In genomic region chr16:29645699-29646187, GRCh38 we compare ENCODE assay signal across 8 cellular contexts. TPM values are rescaled to one million over a fixed set of nuclear protein-coding genes. Genes with fewer than 3 reads are reported as not detected.
DNase-seq lines count a peak whose midpoint lies in the region; ATAC-seq and TF ChIP-seq lines count a peak whose summit lies in the region.

No MANE protein-coding gene starts in this region.

- no peaks in the 10 kb centered on the region for H3K9me2 ChIP-seq in PC-3 (replicated peaks; ENCODE audit: low read length)

- no peaks in the 10 kb centered on the region for H3K79me2 ChIP-seq in PC-3 (ENCODE audit: low read length)

- H3K27ac Mint-ChIP-seq in WTC11 (no peak overlapping the region; the same call in 1 of the 2 replicates), natural killer cell (peak overlapping the region; percentile 65 to 73)

- no peaks in the 10 kb centered on the region for H4K20me1 ChIP-seq in PC-3 (ENCODE audit: low read length)

- no peaks in the 10 kb centered on the region for H3K36me3 Mint-ChIP-seq in WTC11
- no peaks in the 10 kb centered on the region for H3K36me3 Mint-ChIP-seq in natural killer cell

- H3K9me3 Mint-ChIP-seq in WTC11 = peaks cover 5% of the 10 kb centered on the region; the same call in 1 of the 2 replicates
- H3K9me3 Mint-ChIP-seq in natural killer cell = no peaks in the 10 kb centered on the region

- no peak overlapping the region for H3K4me2 ChIP-seq in PC-3 (ENCODE audit: low read length)

- ATAC-seq in WTC11 = peak; percentile 84
- no peak for ATAC-seq in natural killer cell
- ATAC-seq in HG02571 (IDR thresholded peaks at IDR 0.05; ENCODE audit: unreplicated experiment) = no peak
- ATAC-seq in PC-3 = no peak

- intact Hi-C loops in natural killer cell (cut with micrococcal nuclease) = loop anchor here (10.0 kb wide), 1 partner anchor 59 kb away; no protein-coding TSS in a partner anchor
- intact Hi-C loops in PC-3 (cut with micrococcal nuclease) = no loop called here

- CTCF ChIA-PET in WTC11 (lab: Charles Lee) (interaction anchor here (1.1 to 1.6 kb wide), 2 partner anchors 46 to 54 kb away, joined by 4 to 9 read pairs; no protein-coding TSS in a partner anchor), PC-3 (lab: Charles Lee) (no interaction called here)

- DNase-seq in NCI-H2196 treated with DMSO at 0.1 percent for 48 hours (lab: John Stamatoyannopoulos, UW; ENCODE audit: unreplicated experiment) (peak; percentile 4), NCI-H2196 (lab: John Stamatoyannopoulos, UW; ENCODE audit: unreplicated experiment) (no peak), HS-27A (ENCODE audit: low read depth) (peak; percentile 4), WTC11 (ENCODE audit: low spot score) (no peak), natural killer cell (no peak), NCI-H2081 (lab: John Stamatoyannopoulos, UW) (no peak), PC-3 (no peak)

- TF ChIP-seq CTCF in WTC11 (IDR thresholded peaks at IDR 0.05) = no peak
- TF ChIP-seq CTCF in natural killer cell (IDR thresholded peaks at IDR 0.05) = no peak
- TF ChIP-seq CTCF in PC-3 (conservative IDR thresholded peaks at IDR 0.05; ENCODE audit: low read depth, low read length) = no peak

- no peaks in the 10 kb centered on the region for H3K36me3 ChIP-seq in PC-3 (ENCODE audit: low read depth, low read length)

- H3K4me1 Mint-ChIP-seq in WTC11 (peaks cover 11% of the 10 kb centered on the region), natural killer cell (peaks cover 31 to 36% of the 10 kb centered on the region in 2 donors)

- no TSS peak for BruUV-seq in PC-3 (replicated peaks; lab: Mats Ljungman, UMichigan)

- H3K9me3 ChIP-seq in PC-3 (ENCODE audit: low read length) = no peaks in the 10 kb centered on the region

- no peak overlapping the region for H3K9ac ChIP-seq in PC-3 (ENCODE audit: low read length)

- H3K4me3 Mint-ChIP-seq in WTC11 (no peak overlapping the region), natural killer cell (no peak overlapping the region)

- POLR2A ChIA-PET in WTC11 (lab: Charles Lee) = interaction anchor here (0.7 to 0.8 kb wide), 2 partner anchors 50 to 54 kb away, joined by 4 read pairs; no protein-coding TSS in a partner anchor
- POLR2A ChIA-PET in PC-3 (lab: Charles Lee; ENCODE audit: unreplicated experiment) = no interaction called here

- H3K27me3 ChIP-seq in PC-3 (ENCODE audit: low read length) = no peaks in the 10 kb centered on the region

- no peak overlapping the region for H3K27ac ChIP-seq in PC-3 (ENCODE audit: low read length)

- H2AFZ ChIP-seq in PC-3 (ENCODE audit: low read length) = no peak overlapping the region

- H3K4me1 ChIP-seq in PC-3 (ENCODE audit: insufficient read depth, low read length) = no peaks in the 10 kb centered on the region

- no peak overlapping the region for H3K4me3 ChIP-seq in PC-3 (ENCODE audit: low read length)

- H3K27me3 Mint-ChIP-seq in WTC11 (ENCODE audit: low read depth) (no peaks in the 10 kb centered on the region; the same call in 1 of the 2 replicates), natural killer cell (ENCODE audit: low read depth in 2 of 2) (no peaks in the 10 kb centered on the region)

- no peaks in the 10 kb centered on the region for H3F3A ChIP-seq in PC-3 (ENCODE audit: low read length, unreplicated experiment)

TF ChIP-seq in WTC11, 78 proteins besides CTCF, POLR2A, EP300 and RAD21:
- no peak for TF ChIP-seq ELF4 (CRISPR knock-in tag; IDR thresholded peaks at IDR 0.05; ENCODE audit: low read depth)
- TF ChIP-seq USF2 (CRISPR knock-in tag; IDR thresholded peaks at IDR 0.05) = peak; percentile 95
- peak; percentile 74 for TF ChIP-seq NFYB (CRISPR knock-in tag; conservative IDR thresholded peaks at IDR 0.05; ENCODE audit: low read depth)
- no peak for TF ChIP-seq ETV6 (CRISPR knock-in tag; IDR thresholded peaks at IDR 0.05)
- peak; percentile 93 for TF ChIP-seq USF1 (CRISPR knock-in tag; IDR thresholded peaks at IDR 0.05)

RNA-seq across cellular contexts. Expression of gene SPN, which starts 17.3 kb away (rescaled TPM):
- total RNA-seq in WTC11 (2021) = 2.3 to 2.4 TPM (median 2.3 TPM) in 3 replicates
- 100 to 1,000 TPM; 373 to 439 (median 435) TPM for total RNA-seq in natural killer cell
- total RNA-seq in PC-3 (2014; rRNA removed) = not detected in 2 replicates

RNA-seq across cellular contexts. Expression of gene QPRT, which starts 33.2 kb away (rescaled TPM):
- total RNA-seq in WTC11 (2021) = 138 to 187 TPM (median 182 TPM) in 3 replicates
- 1 to 10 TPM; 2.5 to 6.3 (median 4.7) TPM for total RNA-seq in natural killer cell
- 0.22 and 1.3 TPM in 2 replicates for total RNA-seq in PC-3 (2014; rRNA removed)

Comparison
In these comparisons a context has a peak if more than half of its experiments do, and no peak if none do; other contexts are left out.
1. DNase-seq: peak in NCI-H2196 treated with DMSO at 0.1 percent for 48 hours (single experiment) and HS-27A (single experiment); none in NCI-H2196 (single experiment), WTC11 (single experiment), natural killer cell (single experiment), NCI-H2081 (0 of 2) and PC-3 (single experiment).
2. RNA of gene SPN, which starts 17.3 kb away (total RNA-seq): 373 to 439 TPM in natural killer cell; 2.3 to 2.4 TPM in WTC11 and not detected in PC-3; every median in the first group is over 100 times any median in the second.
3. RNA of gene QPRT, which starts 33.2 kb away (total RNA-seq): 138 to 187 TPM in WTC11; 2.5 to 6.3 TPM in natural killer cell and 0.22 to 1.3 TPM in PC-3; every median in the first group is over 10 times any median in the second.